Comparison of ENCODE assay signal across 2 cellular contexts in the genomic region with DNA sequence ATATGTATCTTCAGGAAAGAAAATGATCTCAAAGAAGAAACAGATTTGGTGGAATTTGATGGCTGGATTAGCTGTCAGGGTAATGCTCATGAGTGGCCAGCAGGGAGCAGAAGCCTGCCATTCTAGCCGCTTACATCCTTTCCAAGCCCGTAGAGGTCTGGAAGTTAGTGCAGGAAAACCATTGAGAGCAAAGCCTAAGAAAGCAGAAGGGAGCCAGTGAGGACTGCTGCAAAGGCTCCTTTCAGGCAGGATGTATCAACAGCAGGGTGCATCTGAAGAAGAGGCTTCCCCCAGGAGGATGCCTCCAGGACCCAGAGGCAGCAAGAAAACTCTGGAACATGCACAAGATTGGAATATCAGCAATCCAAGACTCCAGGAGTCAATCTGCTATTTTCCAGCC.
TF ChIP-seq lines count a peak whose summit lies in the region.

No MANE protein-coding gene starts in this region.

TF ChIP-seq in IMR-90, 13 proteins besides CTCF, POLR2A, EP300 and RAD21:
- TF ChIP-seq SMC3 (IDR thresholded peaks at IDR 0.05; ENCODE audit: low read depth, low read length) (peak; percentile 97), RCOR1 (IDR thresholded peaks at IDR 0.05; ENCODE audit: insufficient replicate concordance, low read length) (no peak), NFE2L2 (IDR thresholded peaks at IDR 0.05; ENCODE audit: low read depth, low read length) (no peak)
- TF ChIP-seq, protein P1, sequence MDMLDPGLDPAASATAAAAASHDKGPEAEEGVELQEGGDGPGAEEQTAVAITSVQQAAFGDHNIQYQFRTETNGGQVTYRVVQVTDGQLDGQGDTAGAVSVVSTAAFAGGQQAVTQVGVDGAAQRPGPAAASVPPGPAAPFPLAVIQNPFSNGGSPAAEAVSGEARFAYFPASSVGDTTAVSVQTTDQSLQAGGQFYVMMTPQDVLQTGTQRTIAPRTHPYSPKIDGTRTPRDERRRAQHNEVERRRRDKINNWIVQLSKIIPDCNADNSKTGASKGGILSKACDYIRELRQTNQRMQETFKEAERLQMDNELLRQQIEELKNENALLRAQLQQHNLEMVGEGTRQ (IDR thresholded peaks at IDR 0.05; ENCODE audit: low read depth, low read length), result no peak

TF ChIP-seq in GM12878, 131 proteins besides CTCF, POLR2A, EP300 and RAD21 (continues in another document):
- no peak for TF ChIP-seq MYB (IDR thresholded peaks at IDR 0.05; ENCODE audit: borderline replicate concordance, low read depth, low read length)
- no peak for TF ChIP-seq SMAD5 (IDR thresholded peaks at IDR 0.05; ENCODE audit: low read depth)
- no peak for TF ChIP-seq GABPA (IDR thresholded peaks at IDR 0.05; ENCODE audit: low read depth)
- TF ChIP-seq, protein P2, sequence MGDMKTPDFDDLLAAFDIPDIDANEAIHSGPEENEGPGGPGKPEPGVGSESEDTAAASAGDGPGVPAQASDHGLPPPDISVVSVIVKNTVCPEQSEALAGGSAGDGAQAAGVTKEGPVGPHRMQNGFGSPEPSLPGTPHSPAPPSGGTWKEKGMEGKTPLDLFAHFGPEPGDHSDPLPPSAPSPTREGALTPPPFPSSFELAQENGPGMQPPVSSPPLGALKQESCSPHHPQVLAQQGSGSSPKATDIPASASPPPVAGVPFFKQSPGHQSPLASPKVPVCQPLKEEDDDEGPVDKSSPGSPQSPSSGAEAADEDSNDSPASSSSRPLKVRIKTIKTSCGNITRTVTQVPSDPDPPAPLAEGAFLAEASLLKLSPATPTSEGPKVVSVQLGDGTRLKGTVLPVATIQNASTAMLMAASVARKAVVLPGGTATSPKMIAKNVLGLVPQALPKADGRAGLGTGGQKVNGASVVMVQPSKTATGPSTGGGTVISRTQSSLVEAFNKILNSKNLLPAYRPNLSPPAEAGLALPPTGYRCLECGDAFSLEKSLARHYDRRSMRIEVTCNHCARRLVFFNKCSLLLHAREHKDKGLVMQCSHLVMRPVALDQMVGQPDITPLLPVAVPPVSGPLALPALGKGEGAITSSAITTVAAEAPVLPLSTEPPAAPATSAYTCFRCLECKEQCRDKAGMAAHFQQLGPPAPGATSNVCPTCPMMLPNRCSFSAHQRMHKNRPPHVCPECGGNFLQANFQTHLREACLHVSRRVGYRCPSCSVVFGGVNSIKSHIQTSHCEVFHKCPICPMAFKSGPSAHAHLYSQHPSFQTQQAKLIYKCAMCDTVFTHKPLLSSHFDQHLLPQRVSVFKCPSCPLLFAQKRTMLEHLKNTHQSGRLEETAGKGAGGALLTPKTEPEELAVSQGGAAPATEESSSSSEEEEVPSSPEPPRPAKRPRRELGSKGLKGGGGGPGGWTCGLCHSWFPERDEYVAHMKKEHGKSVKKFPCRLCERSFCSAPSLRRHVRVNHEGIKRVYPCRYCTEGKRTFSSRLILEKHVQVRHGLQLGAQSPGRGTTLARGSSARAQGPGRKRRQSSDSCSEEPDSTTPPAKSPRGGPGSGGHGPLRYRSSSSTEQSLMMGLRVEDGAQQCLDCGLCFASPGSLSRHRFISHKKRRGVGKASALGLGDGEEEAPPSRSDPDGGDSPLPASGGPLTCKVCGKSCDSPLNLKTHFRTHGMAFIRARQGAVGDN (IDR thresholded peaks at IDR 0.05), result no peak
- TF ChIP-seq, protein P3, sequence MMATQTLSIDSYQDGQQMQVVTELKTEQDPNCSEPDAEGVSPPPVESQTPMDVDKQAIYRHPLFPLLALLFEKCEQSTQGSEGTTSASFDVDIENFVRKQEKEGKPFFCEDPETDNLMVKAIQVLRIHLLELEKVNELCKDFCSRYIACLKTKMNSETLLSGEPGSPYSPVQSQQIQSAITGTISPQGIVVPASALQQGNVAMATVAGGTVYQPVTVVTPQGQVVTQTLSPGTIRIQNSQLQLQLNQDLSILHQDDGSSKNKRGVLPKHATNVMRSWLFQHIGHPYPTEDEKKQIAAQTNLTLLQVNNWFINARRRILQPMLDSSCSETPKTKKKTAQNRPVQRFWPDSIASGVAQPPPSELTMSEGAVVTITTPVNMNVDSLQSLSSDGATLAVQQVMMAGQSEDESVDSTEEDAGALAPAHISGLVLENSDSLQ (IDR thresholded peaks at IDR 0.05), result peak; percentile 57; the same call in 1 of the 2 replicates
- no peak for TF ChIP-seq JUND (IDR thresholded peaks at IDR 0.05; ENCODE audit: low read depth, low read length)
- no peak for TF ChIP-seq HDAC6 (IDR thresholded peaks at IDR 0.05; ENCODE audit: unreplicated experiment)
- TF ChIP-seq, protein P4, sequence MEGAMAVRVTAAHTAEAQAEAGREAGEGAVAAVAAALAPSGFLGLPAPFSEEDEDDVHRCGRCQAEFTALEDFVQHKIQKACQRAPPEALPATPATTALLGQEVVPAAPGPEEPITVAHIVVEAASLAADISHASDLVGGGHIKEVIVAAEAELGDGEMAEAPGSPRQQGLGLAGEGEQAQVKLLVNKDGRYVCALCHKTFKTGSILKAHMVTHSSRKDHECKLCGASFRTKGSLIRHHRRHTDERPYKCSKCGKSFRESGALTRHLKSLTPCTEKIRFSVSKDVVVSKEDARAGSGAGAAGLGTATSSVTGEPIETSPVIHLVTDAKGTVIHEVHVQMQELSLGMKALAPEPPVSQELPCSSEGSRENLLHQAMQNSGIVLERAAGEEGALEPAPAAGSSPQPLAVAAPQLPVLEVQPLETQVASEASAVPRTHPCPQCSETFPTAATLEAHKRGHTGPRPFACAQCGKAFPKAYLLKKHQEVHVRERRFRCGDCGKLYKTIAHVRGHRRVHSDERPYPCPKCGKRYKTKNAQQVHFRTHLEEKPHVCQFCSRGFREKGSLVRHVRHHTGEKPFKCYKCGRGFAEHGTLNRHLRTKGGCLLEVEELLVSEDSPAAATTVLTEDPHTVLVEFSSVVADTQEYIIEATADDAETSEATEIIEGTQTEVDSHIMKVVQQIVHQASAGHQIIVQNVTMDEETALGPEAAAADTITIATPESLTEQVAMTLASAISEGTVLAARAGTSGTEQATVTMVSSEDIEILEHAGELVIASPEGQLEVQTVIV (IDR thresholded peaks at IDR 0.05; ENCODE audit: borderline replicate concordance, partially characterized antibody), result no peak
- TF ChIP-seq RUNX3 (IDR thresholded peaks at IDR 0.05; ENCODE audit: low read length), result no peak
- no peak for TF ChIP-seq BCL11A (IDR thresholded peaks at IDR 0.05; ENCODE audit: low read depth, low read length)
- TF ChIP-seq CREM (IDR thresholded peaks at IDR 0.05; ENCODE audit: low read depth), result no peak
- no peak for TF ChIP-seq HDGF (IDR thresholded peaks at IDR 0.05)
- TF ChIP-seq, protein P5, sequence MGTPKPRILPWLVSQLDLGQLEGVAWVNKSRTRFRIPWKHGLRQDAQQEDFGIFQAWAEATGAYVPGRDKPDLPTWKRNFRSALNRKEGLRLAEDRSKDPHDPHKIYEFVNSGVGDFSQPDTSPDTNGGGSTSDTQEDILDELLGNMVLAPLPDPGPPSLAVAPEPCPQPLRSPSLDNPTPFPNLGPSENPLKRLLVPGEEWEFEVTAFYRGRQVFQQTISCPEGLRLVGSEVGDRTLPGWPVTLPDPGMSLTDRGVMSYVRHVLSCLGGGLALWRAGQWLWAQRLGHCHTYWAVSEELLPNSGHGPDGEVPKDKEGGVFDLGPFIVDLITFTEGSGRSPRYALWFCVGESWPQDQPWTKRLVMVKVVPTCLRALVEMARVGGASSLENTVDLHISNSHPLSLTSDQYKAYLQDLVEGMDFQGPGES (IDR thresholded peaks at IDR 0.05), result no peak
- peak; percentile 69; the same call in 1 of the 2 replicates for TF ChIP-seq YY1 (IDR thresholded peaks at IDR 0.05; ENCODE audit: low read depth, low read length)
- TF ChIP-seq CBX5 (IDR thresholded peaks at IDR 0.05; ENCODE audit: low read depth), result no peak
- TF ChIP-seq EED (IDR thresholded peaks at IDR 0.05; ENCODE audit: low read depth), result peak; percentile 69
- TF ChIP-seq ZSCAN29 (IDR thresholded peaks at IDR 0.05), result no peak
- no peak for TF ChIP-seq HCFC1 (IDR thresholded peaks at IDR 0.05; ENCODE audit: low read length)
- TF ChIP-seq STAT1 (conservative IDR thresholded peaks at IDR 0.05), result no peak
- no peak for TF ChIP-seq EGR1 (IDR thresholded peaks at IDR 0.05; ENCODE audit: borderline replicate concordance in 1 of 2, low read depth in 2 of 2, low read length in 2 of 2)
- peak; percentile 77 for TF ChIP-seq IKZF1 (conservative IDR thresholded peaks at IDR 0.05)
- no peak for TF ChIP-seq ZNF217 (IDR thresholded peaks at IDR 0.05)
- 0 out of 2 replicates have a peak, but pooled peaks have one; percentile 16 for TF ChIP-seq IRF4 (IDR thresholded peaks at IDR 0.05; ENCODE audit: low read depth, low read length)
- TF ChIP-seq SMC3 (IDR thresholded peaks at IDR 0.05; ENCODE audit: borderline replicate concordance, low read length), result peak; percentile 97
- TF ChIP-seq, protein P6, sequence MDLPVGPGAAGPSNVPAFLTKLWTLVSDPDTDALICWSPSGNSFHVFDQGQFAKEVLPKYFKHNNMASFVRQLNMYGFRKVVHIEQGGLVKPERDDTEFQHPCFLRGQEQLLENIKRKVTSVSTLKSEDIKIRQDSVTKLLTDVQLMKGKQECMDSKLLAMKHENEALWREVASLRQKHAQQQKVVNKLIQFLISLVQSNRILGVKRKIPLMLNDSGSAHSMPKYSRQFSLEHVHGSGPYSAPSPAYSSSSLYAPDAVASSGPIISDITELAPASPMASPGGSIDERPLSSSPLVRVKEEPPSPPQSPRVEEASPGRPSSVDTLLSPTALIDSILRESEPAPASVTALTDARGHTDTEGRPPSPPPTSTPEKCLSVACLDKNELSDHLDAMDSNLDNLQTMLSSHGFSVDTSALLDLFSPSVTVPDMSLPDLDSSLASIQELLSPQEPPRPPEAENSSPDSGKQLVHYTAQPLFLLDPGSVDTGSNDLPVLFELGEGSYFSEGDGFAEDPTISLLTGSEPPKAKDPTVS (IDR thresholded peaks at IDR 0.05; ENCODE audit: low read depth, low read length), result peak; percentile 14; the same call in 1 of the 2 replicates
- TF ChIP-seq WRNIP1 (IDR thresholded peaks at IDR 0.05; ENCODE audit: borderline replicate concordance, low read depth, low read length), result no peak
- TF ChIP-seq FOXM1 (IDR thresholded peaks at IDR 0.05; ENCODE audit: low read depth, low read length), result 0 out of 2 replicates have a peak, but pooled peaks have one; percentile 15
- TF ChIP-seq STAT3 (IDR thresholded peaks at IDR 0.05; ENCODE audit: low read depth, low read length), result no peak
- no peak; the same call in 1 of the 2 replicates for TF ChIP-seq SMARCA5 (IDR thresholded peaks at IDR 0.05)
- TF ChIP-seq, protein P7, sequence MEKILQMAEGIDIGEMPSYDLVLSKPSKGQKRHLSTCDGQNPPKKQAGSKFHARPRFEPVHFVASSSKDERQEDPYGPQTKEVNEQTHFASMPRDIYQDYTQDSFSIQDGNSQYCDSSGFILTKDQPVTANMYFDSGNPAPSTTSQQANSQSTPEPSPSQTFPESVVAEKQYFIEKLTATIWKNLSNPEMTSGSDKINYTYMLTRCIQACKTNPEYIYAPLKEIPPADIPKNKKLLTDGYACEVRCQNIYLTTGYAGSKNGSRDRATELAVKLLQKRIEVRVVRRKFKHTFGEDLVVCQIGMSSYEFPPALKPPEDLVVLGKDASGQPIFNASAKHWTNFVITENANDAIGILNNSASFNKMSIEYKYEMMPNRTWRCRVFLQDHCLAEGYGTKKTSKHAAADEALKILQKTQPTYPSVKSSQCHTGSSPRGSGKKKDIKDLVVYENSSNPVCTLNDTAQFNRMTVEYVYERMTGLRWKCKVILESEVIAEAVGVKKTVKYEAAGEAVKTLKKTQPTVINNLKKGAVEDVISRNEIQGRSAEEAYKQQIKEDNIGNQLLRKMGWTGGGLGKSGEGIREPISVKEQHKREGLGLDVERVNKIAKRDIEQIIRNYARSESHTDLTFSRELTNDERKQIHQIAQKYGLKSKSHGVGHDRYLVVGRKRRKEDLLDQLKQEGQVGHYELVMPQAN (conservative IDR thresholded peaks at IDR 0.05), result no peak
- TF ChIP-seq, protein P8, sequence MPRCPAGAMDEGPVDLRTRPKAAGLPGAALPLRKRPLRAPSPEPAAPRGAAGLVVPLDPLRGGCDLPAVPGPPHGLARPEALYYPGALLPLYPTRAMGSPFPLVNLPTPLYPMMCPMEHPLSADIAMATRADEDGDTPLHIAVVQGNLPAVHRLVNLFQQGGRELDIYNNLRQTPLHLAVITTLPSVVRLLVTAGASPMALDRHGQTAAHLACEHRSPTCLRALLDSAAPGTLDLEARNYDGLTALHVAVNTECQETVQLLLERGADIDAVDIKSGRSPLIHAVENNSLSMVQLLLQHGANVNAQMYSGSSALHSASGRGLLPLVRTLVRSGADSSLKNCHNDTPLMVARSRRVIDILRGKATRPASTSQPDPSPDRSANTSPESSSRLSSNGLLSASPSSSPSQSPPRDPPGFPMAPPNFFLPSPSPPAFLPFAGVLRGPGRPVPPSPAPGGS (IDR thresholded peaks at IDR 0.05; ENCODE audit: borderline replicate concordance, insufficient read depth, low read depth, low read length, poor library complexity, severe bottlenecking), result no peak
- TF ChIP-seq, protein P9, sequence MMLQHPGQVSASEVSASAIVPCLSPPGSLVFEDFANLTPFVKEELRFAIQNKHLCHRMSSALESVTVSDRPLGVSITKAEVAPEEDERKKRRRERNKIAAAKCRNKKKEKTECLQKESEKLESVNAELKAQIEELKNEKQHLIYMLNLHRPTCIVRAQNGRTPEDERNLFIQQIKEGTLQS (IDR thresholded peaks at IDR 0.05; ENCODE audit: borderline replicate concordance, extremely low read depth, low read depth, low read length), result no peak
- TF ChIP-seq, protein P10, sequence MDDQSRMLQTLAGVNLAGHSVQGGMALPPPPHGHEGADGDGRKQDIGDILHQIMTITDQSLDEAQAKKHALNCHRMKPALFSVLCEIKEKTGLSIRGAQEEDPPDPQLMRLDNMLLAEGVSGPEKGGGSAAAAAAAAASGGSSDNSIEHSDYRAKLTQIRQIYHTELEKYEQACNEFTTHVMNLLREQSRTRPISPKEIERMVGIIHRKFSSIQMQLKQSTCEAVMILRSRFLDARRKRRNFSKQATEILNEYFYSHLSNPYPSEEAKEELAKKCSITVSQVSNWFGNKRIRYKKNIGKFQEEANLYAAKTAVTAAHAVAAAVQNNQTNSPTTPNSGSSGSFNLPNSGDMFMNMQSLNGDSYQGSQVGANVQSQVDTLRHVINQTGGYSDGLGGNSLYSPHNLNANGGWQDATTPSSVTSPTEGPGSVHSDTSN (IDR thresholded peaks at IDR 0.05; ENCODE audit: insufficient replicate concordance, low read depth, low read length), result peak; percentile 14
- no peak for TF ChIP-seq NR2F1 (conservative IDR thresholded peaks at IDR 0.05)
- TF ChIP-seq GATAD2B (conservative IDR thresholded peaks at IDR 0.05; ENCODE audit: low read depth), result 0 out of 2 replicates have a peak, but pooled peaks have one; percentile 17
- TF ChIP-seq IKZF2 (IDR thresholded peaks at IDR 0.05), result peak; percentile 52 to 61; a peak in 2 of 4 replicates
- TF ChIP-seq, protein P11, sequence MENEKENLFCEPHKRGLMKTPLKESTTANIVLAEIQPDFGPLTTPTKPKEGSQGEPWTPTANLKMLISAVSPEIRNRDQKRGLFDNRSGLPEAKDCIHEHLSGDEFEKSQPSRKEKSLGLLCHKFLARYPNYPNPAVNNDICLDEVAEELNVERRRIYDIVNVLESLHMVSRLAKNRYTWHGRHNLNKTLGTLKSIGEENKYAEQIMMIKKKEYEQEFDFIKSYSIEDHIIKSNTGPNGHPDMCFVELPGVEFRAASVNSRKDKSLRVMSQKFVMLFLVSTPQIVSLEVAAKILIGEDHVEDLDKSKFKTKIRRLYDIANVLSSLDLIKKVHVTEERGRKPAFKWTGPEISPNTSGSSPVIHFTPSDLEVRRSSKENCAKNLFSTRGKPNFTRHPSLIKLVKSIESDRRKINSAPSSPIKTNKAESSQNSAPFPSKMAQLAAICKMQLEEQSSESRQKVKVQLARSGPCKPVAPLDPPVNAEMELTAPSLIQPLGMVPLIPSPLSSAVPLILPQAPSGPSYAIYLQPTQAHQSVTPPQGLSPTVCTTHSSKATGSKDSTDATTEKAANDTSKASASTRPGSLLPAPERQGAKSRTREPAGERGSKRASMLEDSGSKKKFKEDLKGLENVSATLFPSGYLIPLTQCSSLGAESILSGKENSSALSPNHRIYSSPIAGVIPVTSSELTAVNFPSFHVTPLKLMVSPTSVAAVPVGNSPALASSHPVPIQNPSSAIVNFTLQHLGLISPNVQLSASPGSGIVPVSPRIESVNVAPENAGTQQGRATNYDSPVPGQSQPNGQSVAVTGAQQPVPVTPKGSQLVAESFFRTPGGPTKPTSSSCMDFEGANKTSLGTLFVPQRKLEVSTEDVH (IDR thresholded peaks at IDR 0.05; ENCODE audit: low read depth, partially characterized antibody), result no peak
